In the genomic region with DNA sequence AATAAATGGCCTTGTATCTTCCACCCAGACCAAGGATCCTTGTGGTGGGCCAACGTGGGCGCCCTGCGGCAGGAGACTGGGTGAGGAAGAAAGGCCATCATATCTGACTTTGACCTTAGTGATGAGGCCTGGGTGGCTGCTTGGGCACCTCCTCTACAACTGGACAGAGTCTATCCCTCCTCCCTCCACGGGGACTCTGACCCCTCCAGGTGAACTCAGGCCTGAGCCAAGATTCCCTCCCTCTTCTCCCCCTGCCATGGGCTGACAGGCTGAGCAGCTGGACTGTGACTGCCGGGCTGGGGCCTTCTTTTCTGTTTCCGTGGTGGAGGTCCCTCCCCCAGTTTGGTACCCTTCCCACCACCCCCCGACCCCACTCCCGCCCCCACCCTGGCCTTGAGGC, we compare ENCODE assay signal across 1 cellular context.
A peak's percentile ranks its signal among the peaks of the same experiment; 100 is the strongest.
TF ChIP-seq lines count a peak whose summit lies in the region.

No MANE protein-coding gene starts in this region.

TF ChIP-seq in HepG2, 621 proteins besides CTCF, POLR2A, EP300 and RAD21 (continued from another document and continues in another):
- TF ChIP-seq, protein P1, sequence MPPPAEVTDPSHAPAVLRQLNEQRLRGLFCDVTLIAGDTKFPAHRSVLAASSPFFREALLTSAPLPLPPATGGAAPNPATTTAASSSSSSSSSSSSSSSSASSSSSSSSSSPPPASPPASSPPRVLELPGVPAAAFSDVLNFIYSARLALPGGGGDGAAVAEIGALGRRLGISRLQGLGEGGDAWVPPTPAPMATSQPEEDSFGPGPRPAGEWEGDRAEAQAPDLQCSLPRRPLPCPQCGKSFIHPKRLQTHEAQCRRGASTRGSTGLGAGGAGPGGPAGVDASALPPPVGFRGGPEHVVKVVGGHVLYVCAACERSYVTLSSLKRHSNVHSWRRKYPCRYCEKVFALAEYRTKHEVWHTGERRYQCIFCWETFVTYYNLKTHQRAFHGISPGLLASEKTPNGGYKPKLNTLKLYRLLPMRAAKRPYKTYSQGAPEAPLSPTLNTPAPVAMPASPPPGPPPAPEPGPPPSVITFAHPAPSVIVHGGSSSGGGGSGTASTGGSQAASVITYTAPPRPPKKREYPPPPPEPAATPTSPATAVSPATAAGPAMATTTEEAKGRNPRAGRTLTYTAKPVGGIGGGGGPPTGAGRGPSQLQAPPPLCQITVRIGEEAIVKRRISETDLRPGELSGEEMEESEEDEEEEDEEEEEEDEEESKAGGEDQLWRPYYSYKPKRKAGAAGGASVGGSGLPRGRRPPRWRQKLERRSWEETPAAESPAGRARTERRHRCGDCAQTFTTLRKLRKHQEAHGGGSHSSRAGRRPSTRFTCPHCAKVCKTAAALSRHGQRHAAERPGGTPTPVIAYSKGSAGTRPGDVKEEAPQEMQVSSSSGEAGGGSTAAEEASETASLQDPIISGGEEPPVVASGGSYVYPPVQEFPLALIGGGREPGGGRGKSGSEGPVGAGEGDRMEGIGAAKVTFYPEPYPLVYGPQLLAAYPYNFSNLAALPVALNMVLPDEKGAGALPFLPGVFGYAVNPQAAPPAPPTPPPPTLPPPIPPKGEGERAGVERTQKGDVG (CRISPR knock-in tag; IDR thresholded peaks at IDR 0.05; ENCODE audit: borderline replicate concordance), result no peak
- TF ChIP-seq ZSCAN22 (CRISPR knock-in tag; IDR thresholded peaks at IDR 0.05) (no peak), ELF3 (CRISPR knock-in tag; IDR thresholded peaks at IDR 0.05) (no peak), ZNF782 (CRISPR knock-in tag; IDR thresholded peaks at IDR 0.05; ENCODE audit: borderline replicate concordance) (no peak), ZC3H13 (CRISPR knock-in tag; IDR thresholded peaks at IDR 0.05) (peak; percentile 38; the same call in 1 of the 2 replicates), MYNN (CRISPR knock-in tag; IDR thresholded peaks at IDR 0.05; ENCODE audit: low read depth) (no peak), GTF3A (CRISPR knock-in tag; conservative IDR thresholded peaks at IDR 0.05) (no peak), ZSCAN20 (CRISPR knock-in tag; IDR thresholded peaks at IDR 0.05; ENCODE audit: borderline replicate concordance) (no peak), SNRNP70 (IDR thresholded peaks at IDR 0.05; ENCODE audit: low read depth, low read length) (no peak), ZNF644 (CRISPR knock-in tag; IDR thresholded peaks at IDR 0.05; ENCODE audit: low read depth) (no peak), ZNF746 (CRISPR knock-in tag; IDR thresholded peaks at IDR 0.05) (peak; percentile 47; the same call in 1 of the 2 replicates), SALL2 (CRISPR knock-in tag; IDR thresholded peaks at IDR 0.05) (no peak), HCFC1 (IDR thresholded peaks at IDR 0.05; ENCODE audit: low read depth, low read length) (no peak), ZNF75D (CRISPR knock-in tag; IDR thresholded peaks at IDR 0.05; ENCODE audit: borderline replicate concordance) (no peak), HNRNPL (IDR thresholded peaks at IDR 0.05; ENCODE audit: low read depth, low read length) (no peak), NPAS2 (CRISPR knock-in tag; IDR thresholded peaks at IDR 0.05; ENCODE audit: borderline replicate concordance) (no peak), IKZF5 (CRISPR knock-in tag; IDR thresholded peaks at IDR 0.05) (no peak), HES4 (CRISPR knock-in tag; IDR thresholded peaks at IDR 0.05; ENCODE audit: borderline replicate concordance) (no peak), MED1 (CRISPR knock-in tag; IDR thresholded peaks at IDR 0.05) (peak; percentile 52), ZNF3 (CRISPR knock-in tag; IDR thresholded peaks at IDR 0.05) (no peak), ZNF790 (CRISPR knock-in tag; IDR thresholded peaks at IDR 0.05; ENCODE audit: borderline replicate concordance) (no peak), TEAD2 (CRISPR knock-in tag; IDR thresholded peaks at IDR 0.05) (no peak), NFRKB (IDR thresholded peaks at IDR 0.05) (no peak), ZNF382 (CRISPR knock-in tag; IDR thresholded peaks at IDR 0.05; ENCODE audit: borderline replicate concordance) (no peak), POLR2AphosphoS5 (IDR thresholded peaks at IDR 0.05; ENCODE audit: low read depth, low read length) (no peak), HNF4G (IDR thresholded peaks at IDR 0.05; ENCODE audit: borderline replicate concordance, low read depth, low read length) (peak; percentile 84), HNF4G (CRISPR knock-in tag; IDR thresholded peaks at IDR 0.05; ENCODE audit: borderline replicate concordance, low read depth) (0 out of 2 replicates have a peak, but pooled peaks have one; percentile 69), ZNF557 (CRISPR knock-in tag; IDR thresholded peaks at IDR 0.05) (no peak), RCOR2 (CRISPR knock-in tag; IDR thresholded peaks at IDR 0.05) (no peak), NFE2 (CRISPR knock-in tag; IDR thresholded peaks at IDR 0.05) (no peak), ZBTB7A (CRISPR knock-in tag; IDR thresholded peaks at IDR 0.05) (no peak), FOSL2 (CRISPR knock-in tag; IDR thresholded peaks at IDR 0.05) (peak; percentile 26; the same call in 1 of the 2 replicates), SMAD9 (CRISPR knock-in tag; IDR thresholded peaks at IDR 0.05) (no peak), ZNF678 (CRISPR knock-in tag; IDR thresholded peaks at IDR 0.05) (no peak), RNF2 (conservative IDR thresholded peaks at IDR 0.05; ENCODE audit: low read depth) (no peak), ZKSCAN5 (CRISPR knock-in tag; IDR thresholded peaks at IDR 0.05) (no peak), ARID2 (CRISPR knock-in tag; IDR thresholded peaks at IDR 0.05; ENCODE audit: borderline replicate concordance) (no peak), ZNF629 (CRISPR knock-in tag; conservative IDR thresholded peaks at IDR 0.05) (no peak), IKZF4 (CRISPR knock-in tag; IDR thresholded peaks at IDR 0.05; ENCODE audit: borderline replicate concordance, low read depth, not compliant biosample characterization) (no peak), PAF1 (CRISPR knock-in tag; IDR thresholded peaks at IDR 0.05) (no peak), ZNF879 (CRISPR knock-in tag; IDR thresholded peaks at IDR 0.05) (no peak), NR1H2 (CRISPR knock-in tag; IDR thresholded peaks at IDR 0.05; ENCODE audit: borderline replicate concordance, low read depth) (no peak), ZSCAN29 (CRISPR knock-in tag; conservative IDR thresholded peaks at IDR 0.05) (no peak), ZNF432 (CRISPR knock-in tag; IDR thresholded peaks at IDR 0.05; ENCODE audit: borderline replicate concordance) (no peak), MAZ (IDR thresholded peaks at IDR 0.05; ENCODE audit: borderline replicate concordance, low read depth, low read length) (no peak), MAZ (CRISPR knock-in tag; IDR thresholded peaks at IDR 0.05; ENCODE audit: low read depth) (no peak), RXRA (CRISPR knock-in tag; IDR thresholded peaks at IDR 0.05) (peak; percentile 33; the same call in 1 of the 2 replicates), PCBP1 (IDR thresholded peaks at IDR 0.05; ENCODE audit: borderline replicate concordance, low read depth, low read length) (no peak), ZNF724P (CRISPR knock-in tag; IDR thresholded peaks at IDR 0.05; ENCODE audit: borderline replicate concordance) (no peak), KLF15 (CRISPR knock-in tag; IDR thresholded peaks at IDR 0.05; ENCODE audit: borderline replicate concordance) (no peak), THAP9 (CRISPR knock-in tag; IDR thresholded peaks at IDR 0.05; ENCODE audit: borderline replicate concordance) (0 out of 2 replicates have a peak, but pooled peaks have one; percentile 46), MXD4 (CRISPR knock-in tag; IDR thresholded peaks at IDR 0.05) (no peak), ZNF263 (CRISPR knock-in tag; IDR thresholded peaks at IDR 0.05) (peak; percentile 95), ZNF572 (CRISPR knock-in tag; IDR thresholded peaks at IDR 0.05) (no peak), KMT2A (CRISPR knock-in tag; IDR thresholded peaks at IDR 0.05) (no peak), ZNF556 (CRISPR knock-in tag; IDR thresholded peaks at IDR 0.05; ENCODE audit: borderline replicate concordance) (no peak)
- TF ChIP-seq, protein P2, sequence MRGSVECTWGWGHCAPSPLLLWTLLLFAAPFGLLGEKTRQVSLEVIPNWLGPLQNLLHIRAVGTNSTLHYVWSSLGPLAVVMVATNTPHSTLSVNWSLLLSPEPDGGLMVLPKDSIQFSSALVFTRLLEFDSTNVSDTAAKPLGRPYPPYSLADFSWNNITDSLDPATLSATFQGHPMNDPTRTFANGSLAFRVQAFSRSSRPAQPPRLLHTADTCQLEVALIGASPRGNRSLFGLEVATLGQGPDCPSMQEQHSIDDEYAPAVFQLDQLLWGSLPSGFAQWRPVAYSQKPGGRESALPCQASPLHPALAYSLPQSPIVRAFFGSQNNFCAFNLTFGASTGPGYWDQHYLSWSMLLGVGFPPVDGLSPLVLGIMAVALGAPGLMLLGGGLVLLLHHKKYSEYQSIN (CRISPR knock-in tag; IDR thresholded peaks at IDR 0.05; ENCODE audit: borderline replicate concordance), result no peak
- TF ChIP-seq, protein P3, sequence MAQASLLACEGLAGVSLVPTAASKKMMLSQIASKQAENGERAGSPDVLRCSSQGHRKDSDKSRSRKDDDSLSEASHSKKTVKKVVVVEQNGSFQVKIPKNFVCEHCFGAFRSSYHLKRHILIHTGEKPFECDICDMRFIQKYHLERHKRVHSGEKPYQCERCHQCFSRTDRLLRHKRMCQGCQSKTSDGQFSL (CRISPR knock-in tag; IDR thresholded peaks at IDR 0.05), result no peak
- TF ChIP-seq, protein P4, sequence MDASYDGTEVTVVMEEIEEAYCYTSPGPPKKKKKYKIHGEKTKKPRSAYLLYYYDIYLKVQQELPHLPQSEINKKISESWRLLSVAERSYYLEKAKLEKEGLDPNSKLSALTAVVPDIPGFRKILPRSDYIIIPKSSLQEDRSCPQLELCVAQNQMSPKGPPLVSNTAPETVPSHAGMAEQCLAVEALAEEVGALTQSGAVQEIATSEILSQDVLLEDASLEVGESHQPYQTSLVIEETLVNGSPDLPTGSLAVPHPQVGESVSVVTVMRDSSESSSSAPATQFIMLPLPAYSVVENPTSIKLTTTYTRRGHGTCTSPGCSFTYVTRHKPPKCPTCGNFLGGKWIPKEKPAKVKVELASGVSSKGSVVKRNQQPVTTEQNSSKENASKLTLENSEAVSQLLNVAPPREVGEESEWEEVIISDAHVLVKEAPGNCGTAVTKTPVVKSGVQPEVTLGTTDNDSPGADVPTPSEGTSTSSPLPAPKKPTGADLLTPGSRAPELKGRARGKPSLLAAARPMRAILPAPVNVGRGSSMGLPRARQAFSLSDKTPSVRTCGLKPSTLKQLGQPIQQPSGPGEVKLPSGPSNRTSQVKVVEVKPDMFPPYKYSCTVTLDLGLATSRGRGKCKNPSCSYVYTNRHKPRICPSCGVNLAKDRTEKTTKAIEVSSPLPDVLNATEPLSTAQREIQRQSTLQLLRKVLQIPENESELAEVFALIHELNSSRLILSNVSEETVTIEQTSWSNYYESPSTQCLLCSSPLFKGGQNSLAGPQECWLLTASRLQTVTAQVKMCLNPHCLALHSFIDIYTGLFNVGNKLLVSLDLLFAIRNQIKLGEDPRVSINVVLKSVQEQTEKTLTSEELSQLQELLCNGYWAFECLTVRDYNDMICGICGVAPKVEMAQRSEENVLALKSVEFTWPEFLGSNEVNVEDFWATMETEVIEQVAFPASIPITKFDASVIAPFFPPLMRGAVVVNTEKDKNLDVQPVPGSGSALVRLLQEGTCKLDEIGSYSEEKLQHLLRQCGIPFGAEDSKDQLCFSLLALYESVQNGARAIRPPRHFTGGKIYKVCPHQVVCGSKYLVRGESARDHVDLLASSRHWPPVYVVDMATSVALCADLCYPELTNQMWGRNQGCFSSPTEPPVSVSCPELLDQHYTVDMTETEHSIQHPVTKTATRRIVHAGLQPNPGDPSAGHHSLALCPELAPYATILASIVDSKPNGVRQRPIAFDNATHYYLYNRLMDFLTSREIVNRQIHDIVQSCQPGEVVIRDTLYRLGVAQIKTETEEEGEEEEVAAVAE (CRISPR knock-in tag; IDR thresholded peaks at IDR 0.05; ENCODE audit: borderline replicate concordance), result 0 out of 2 replicates have a peak, but pooled peaks have one; percentile 36
- TF ChIP-seq, protein P5, sequence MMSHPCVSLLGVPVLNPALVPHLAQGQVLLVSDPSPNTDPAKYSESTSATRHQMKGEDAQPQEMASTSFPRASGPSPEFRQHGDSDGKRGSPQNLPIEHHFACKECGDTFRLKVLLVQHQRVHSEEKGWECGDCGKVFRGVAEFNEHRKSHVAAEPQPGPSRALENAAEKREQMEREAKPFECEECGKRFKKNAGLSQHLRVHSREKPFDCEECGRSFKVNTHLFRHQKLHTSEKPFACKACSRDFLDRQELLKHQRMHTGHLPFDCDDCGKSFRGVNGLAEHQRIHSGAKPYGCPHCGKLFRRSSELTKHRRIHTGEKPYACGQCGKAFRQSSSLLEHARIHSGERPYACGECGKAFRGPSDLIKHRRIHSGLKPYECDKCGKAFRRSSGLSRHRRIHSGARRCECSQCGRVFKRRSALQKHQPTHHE (CRISPR knock-in tag; IDR thresholded peaks at IDR 0.05; ENCODE audit: borderline replicate concordance), result no peak
